ENCODE assay signal across 8 cellular contexts in the genomic region with DNA sequence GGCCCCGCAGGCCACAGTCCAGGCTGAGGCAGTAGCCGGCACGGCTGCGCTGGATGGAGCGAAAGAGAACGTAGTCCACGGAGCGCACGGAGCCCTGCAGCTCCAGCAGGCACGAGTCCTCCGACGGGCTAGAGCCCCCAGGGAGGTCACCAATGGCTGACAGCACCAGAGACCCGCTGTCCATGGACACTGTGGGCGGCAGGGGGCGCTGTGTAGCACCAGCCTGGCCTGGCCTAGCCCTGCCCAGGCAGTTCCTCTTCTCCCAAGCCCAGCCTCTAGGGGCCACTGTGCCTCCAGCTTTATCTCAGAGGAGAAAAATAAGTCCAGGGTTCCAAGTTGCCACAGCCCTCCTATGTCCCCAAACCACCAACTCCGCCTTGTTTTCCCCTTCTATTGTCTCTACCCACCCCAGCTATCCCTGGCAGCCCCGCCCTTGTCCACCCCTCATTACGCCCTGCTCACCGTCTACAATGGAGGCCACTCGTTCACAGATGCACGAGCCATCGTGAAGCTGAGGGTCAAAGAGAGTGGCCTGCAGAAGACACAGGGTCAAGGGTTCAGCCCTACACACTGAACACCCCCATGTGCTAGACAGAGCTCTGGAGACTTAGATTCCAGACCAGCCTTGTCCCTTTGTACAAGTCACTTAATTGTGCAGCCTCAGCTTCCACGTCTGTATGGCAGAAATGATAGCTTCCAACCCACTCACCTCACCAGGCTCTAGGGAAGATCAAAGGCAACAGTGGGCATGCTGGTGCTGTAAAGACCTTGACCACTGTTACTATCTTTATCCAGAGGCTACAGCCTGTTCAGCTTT. TPM values are rescaled to one million over a fixed set of nuclear protein-coding genes. Genes with fewer than 3 reads are reported as not detected.
A peak's percentile ranks its signal among the peaks of the same experiment; 100 is the strongest.
DNase-seq lines count a peak whose midpoint lies in the region; ATAC-seq and TF ChIP-seq lines count a peak whose summit lies in the region.

No MANE protein-coding gene starts in this region.

- peaks cover 24% of the 10 kb centered on the region for H3K4me1 Mint-ChIP-seq in WTC11

- CTCF ChIA-PET in WTC11 (lab: Charles Lee), result interaction anchor here (0.5 to 4.8 kb wide), 63 partner anchors 9 to 1484 kb away, joined by 3 to 204 read pairs (median 6); partner anchors contain the start of genes CLK2, FDPS, HCN3 and KRTCAP2

- POLR2A ChIA-PET in WTC11 (lab: Charles Lee), result interaction anchor here (1.0 to 1.7 kb wide), 6 partner anchors 10 to 67 kb away, joined by 3 to 6 read pairs (median 4); partner anchors contain the start of gene CLK2

- no peaks in the 10 kb centered on the region for H3K9me3 Mint-ChIP-seq in WTC11

- TF ChIP-seq CTCF in AG09309 (IDR thresholded peaks at IDR 0.05; ENCODE audit: control insufficient read depth, insufficient read depth, low read depth, low read length, missing control alignments), result peak; percentile 100
- peak; percentile 99 for TF ChIP-seq CTCF in WTC11 (IDR thresholded peaks at IDR 0.05)
- peak; percentile 98 for TF ChIP-seq CTCF in cardiac fibroblast (IDR thresholded peaks at IDR 0.05; ENCODE audit: low read depth, low read length)

- DNase-seq in AG09309 (ENCODE audit: low read depth) (no peak), NCI-H226 (peak; percentile 74), WTC11 (ENCODE audit: low spot score) (peak; percentile 99), cardiac fibroblast (ENCODE audit: low read depth in 2 of 2) (peak; percentile 93 to 94), islet precursor cell (peak; percentile 98)
- peak; percentile 91 to 96 for DNase-seq in stimulated activated CD4-positive, alpha-beta T cell treated with anti-CD3 and anti-CD28 coated beads, Interleukin-15, amount 100 ng/mL, for 1 hour (ENCODE audit: low read depth in 1 of 2, low spot score in 1 of 2)

- peak overlapping the region; percentile 58 for H3K4me3 Mint-ChIP-seq in WTC11

- H3K4me3 ChIP-seq in AG09309 (ENCODE audit: control insufficient read depth, low read depth, low read length) (no peak overlapping the region), cardiac fibroblast (replicated peaks in 1 of 2; ENCODE audit: low read depth in 2 of 2, low read length in 2 of 2) (peak overlapping the region in 1 of 2 donors; percentile 10)

- peak; percentile 72 for ATAC-seq in GM18873 (IDR thresholded peaks at IDR 0.05; ENCODE audit: low FRiP score, unreplicated experiment)
- peak; percentile 76 for ATAC-seq in HG03139 (IDR thresholded peaks at IDR 0.05; ENCODE audit: unreplicated experiment)
- ATAC-seq in WTC11, result peak; percentile 87

- H3K36me3 Mint-ChIP-seq in WTC11, result peaks cover 17% of the 10 kb centered on the region

- H3K27ac Mint-ChIP-seq in WTC11, result peak overlapping the region; percentile 89

- H3K27me3 Mint-ChIP-seq in WTC11 (ENCODE audit: low read depth), result peaks cover 16% of the 10 kb centered on the region

TF ChIP-seq in WTC11, 78 proteins besides CTCF, POLR2A, EP300 and RAD21:
- TF ChIP-seq TEAD1 (CRISPR knock-in tag; IDR thresholded peaks at IDR 0.05) (peak; percentile 50; the same call in 1 of the 2 replicates), HMGXB4 (CRISPR knock-in tag; IDR thresholded peaks at IDR 0.05) (peak; percentile 95), FOXK1 (CRISPR knock-in tag; IDR thresholded peaks at IDR 0.05) (0 out of 2 replicates have a peak, but pooled peaks have one; percentile 17), CREB1 (CRISPR knock-in tag; IDR thresholded peaks at IDR 0.05) (no peak), AR (CRISPR knock-in tag; IDR thresholded peaks at IDR 0.05) (no peak), ZNF416 (CRISPR knock-in tag; IDR thresholded peaks at IDR 0.05) (peak; percentile 32; the same call in 1 of the 2 replicates), SP1 (CRISPR knock-in tag; conservative IDR thresholded peaks at IDR 0.05) (peak; percentile 33; the same call in 1 of the 2 replicates)

RNA-seq across cellular contexts. Expression of gene ENTREP3, which starts 4.4 kb away (rescaled TPM):
- 65.3 to 67.8 TPM (median 66.6 TPM) in 3 replicates for total RNA-seq in WTC11 (2021)

RNA-seq across cellular contexts. Expression of gene SCAMP3, which starts 11.3 kb away (rescaled TPM):
- 50.0 to 58.8 TPM (median 52.2 TPM) in 3 replicates for total RNA-seq in WTC11 (2021)

RNA-seq across cellular contexts. Expression of gene CLK2, which starts 22.5 kb away (rescaled TPM):
- total RNA-seq in WTC11 (2021), result 68.2 to 74.9 TPM (median 74.4 TPM) in 3 replicates

RNA-seq across cellular contexts. Expression of gene HCN3, which starts 26.4 kb away (rescaled TPM):
- total RNA-seq in WTC11 (2021), result 5.9 to 7.3 TPM (median 6.3 TPM) in 3 replicates

RNA-seq across cellular contexts. Expression of gene MTX1, which starts 42.3 kb away (rescaled TPM):
- 57.5 to 62.8 TPM (median 60.4 TPM) in 3 replicates for total RNA-seq in WTC11 (2021)
